In the genomic region with DNA sequence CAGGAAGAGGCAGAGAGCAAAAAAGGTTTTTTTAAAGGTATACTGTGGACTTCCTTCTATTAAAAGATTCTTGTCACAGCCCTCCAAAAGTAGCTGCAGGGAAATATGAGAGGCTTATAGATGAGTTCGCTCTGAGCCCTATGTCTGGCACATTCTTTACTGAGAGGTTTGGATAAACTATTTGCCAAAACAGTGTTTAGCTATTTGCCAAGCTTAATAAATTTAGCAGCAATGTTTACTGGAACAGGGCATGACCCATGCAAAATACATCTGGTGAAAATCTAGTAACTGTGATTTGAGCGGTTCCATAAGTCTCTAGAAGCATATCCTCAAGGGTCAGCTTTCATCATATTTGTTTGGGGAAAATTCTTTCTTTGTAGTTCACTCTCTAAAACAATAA, we compare ENCODE assay signal across 27 cellular contexts.
"Had no signal": no experiment of that assay in that cellular context is flagged by ENCODE, and none has a peak within 500 bp of the region (broad histone marks: within the 10 kb centered on the region; RNA-seq: fewer than 3 reads in every experiment).

No MANE protein-coding gene starts in this region.

- H3K4me1 Mint-ChIP-seq: activated CD4-positive, alpha-beta T cell treated with anti-CD3 and anti-CD28 coated beads for 36 hours; central memory CD8-positive, alpha-beta T cell; naive thymus-derived CD4-positive, alpha-beta T cell; neural crest cell; stimulated activated effector memory CD8-positive, alpha-beta T cell treated with anti-CD3 and anti-CD28 coated beads, Interleukin-12 subunit alpha, Interleukin-12 subunit beta, amount 100 ng/mL, for 72 hours; T-helper 17 cell had no signal

- H3K4me1 ChIP-seq: foreskin keratinocyte, heart left ventricle, left lung had no signal

- H3K27ac Mint-ChIP-seq: activated CD4-positive, alpha-beta T cell treated with anti-CD3 and anti-CD28 coated beads for 36 hours; activated naive CD8-positive, alpha-beta T cell; activated T-cell treated with anti-CD3 and anti-CD28 coated beads, Interleukin-2, amount 50 U/mL, for 72 hours; naive thymus-derived CD4-positive, alpha-beta T cell; stimulated activated effector memory CD8-positive, alpha-beta T cell treated with anti-CD3 and anti-CD28 coated beads, Interleukin-12 subunit alpha, Interleukin-12 subunit beta, amount 100 ng/mL, for 72 hours; stimulated activated naive CD8-positive, alpha-beta T cell treated with anti-CD3 and anti-CD28 coated beads, Interleukin-15, Interleukin-2, amounts not matched to agents 100 ng/mL and 50 ng/mL, for 24 hours; T-helper 17 cell; WTC11 had no signal

- H3K36me3 Mint-ChIP-seq: activated naive CD8-positive, alpha-beta T cell; stimulated activated effector memory CD8-positive, alpha-beta T cell treated with anti-CD3 and anti-CD28 coated beads, Interleukin-12 subunit alpha, Interleukin-12 subunit beta, amount 100 ng/mL, for 72 hours had no signal

- H3K4me3 Mint-ChIP-seq: activated CD4-positive, alpha-beta T cell treated with anti-CD3 and anti-CD28 coated beads for 36 hours; activated naive CD8-positive, alpha-beta T cell; activated T-cell treated with anti-CD3 and anti-CD28 coated beads, Interleukin-2, amount 50 U/mL, for 72 hours; central memory CD8-positive, alpha-beta T cell; naive thymus-derived CD4-positive, alpha-beta T cell; neural crest cell; stimulated activated effector memory CD8-positive, alpha-beta T cell treated with anti-CD3 and anti-CD28 coated beads, Interleukin-12 subunit alpha, Interleukin-12 subunit beta, amount 100 ng/mL, for 72 hours; stimulated activated naive CD8-positive, alpha-beta T cell treated with anti-CD3 and anti-CD28 coated beads, Interleukin-15, Interleukin-2, amounts not matched to agents 100 ng/mL and 50 ng/mL, for 24 hours; T-helper 17 cell; WTC11 had no signal

- H3K9me3 ChIP-seq: thoracic aorta had no signal

- H3K36me3 ChIP-seq: heart left ventricle, left lung, thoracic aorta had no signal

- ATAC-seq: activated CD4-positive, alpha-beta T cell treated with anti-CD3 and anti-CD28 coated beads for 36 hours; activated T-cell treated with anti-CD3 and anti-CD28 coated beads, Interleukin-2, amount 50 U/mL, for 72 hours; foreskin keratinocyte; heart left ventricle; left lung; naive thymus-derived CD4-positive, alpha-beta T cell; right cardiac atrium; stimulated activated effector memory CD8-positive, alpha-beta T cell treated with anti-CD3 and anti-CD28 coated beads, Interleukin-12 subunit alpha, Interleukin-12 subunit beta, amount 100 ng/mL, for 72 hours; T-helper 17 cell; WTC11 had no signal

- H3K27me3 ChIP-seq: foreskin keratinocyte, heart left ventricle, left lung had no signal

- H3K27ac ChIP-seq: foreskin keratinocyte, heart left ventricle, left lung, thoracic aorta had no signal

- H3K27me3 Mint-ChIP-seq: activated CD4-positive, alpha-beta T cell treated with anti-CD3 and anti-CD28 coated beads for 36 hours; activated naive CD8-positive, alpha-beta T cell; central memory CD8-positive, alpha-beta T cell; naive thymus-derived CD4-positive, alpha-beta T cell; stimulated activated naive CD8-positive, alpha-beta T cell treated with anti-CD3 and anti-CD28 coated beads, Interleukin-15, Interleukin-2, amounts not matched to agents 100 ng/mL and 50 ng/mL, for 24 hours; T-helper 17 cell had no signal

- H3K4me3 ChIP-seq: heart left ventricle, left lung, lung, thoracic aorta had no signal

- DNase-seq: activated CD4-positive, alpha-beta T cell treated with anti-CD3 and anti-CD28 coated beads for 36 hours; activated CD4-positive, alpha-beta T cell treated with anti-CD3 and anti-CD28 coated beads, Interleukin-2, amount 50 U/mL, for 4 hours; activated effector memory CD4-positive, alpha-beta T cell treated with Interleukin-2 at 50 U/mL for 16 hours; activated naive CD4-positive, alpha-beta T cell treated with Interleukin-2 at 50 U/mL for 16 hours; activated T-cell treated with anti-CD3 and anti-CD28 coated beads for 4 hours; activated T-cell treated with anti-CD3 and anti-CD28 coated beads, Interleukin-2, amount 50 U/mL, for 72 hours; anterior cingulate cortex; effector CD8-positive, alpha-beta T cell; erythroblast; foreskin keratinocyte; heart left ventricle; kidney glomerular epithelial cell; left lung; naive thymus-derived CD4-positive, alpha-beta T cell; right cardiac atrium; stimulated activated CD4-positive, alpha-beta T cell treated with anti-CD3 and anti-CD28 coated beads, Interleukin-12 subunit alpha, Interleukin-12 subunit beta, amount 100 ng/mL, for 4 hours; stimulated activated CD4-positive, alpha-beta T cell treated with anti-CD3 and anti-CD28 coated beads, Interleukin-4, amount 100 ng/mL, for 24 hours; T-helper 17 cell; trophoblast cell had no signal
